Comparison of ENCODE assay signal across 12 cellular contexts in the genomic region with DNA sequence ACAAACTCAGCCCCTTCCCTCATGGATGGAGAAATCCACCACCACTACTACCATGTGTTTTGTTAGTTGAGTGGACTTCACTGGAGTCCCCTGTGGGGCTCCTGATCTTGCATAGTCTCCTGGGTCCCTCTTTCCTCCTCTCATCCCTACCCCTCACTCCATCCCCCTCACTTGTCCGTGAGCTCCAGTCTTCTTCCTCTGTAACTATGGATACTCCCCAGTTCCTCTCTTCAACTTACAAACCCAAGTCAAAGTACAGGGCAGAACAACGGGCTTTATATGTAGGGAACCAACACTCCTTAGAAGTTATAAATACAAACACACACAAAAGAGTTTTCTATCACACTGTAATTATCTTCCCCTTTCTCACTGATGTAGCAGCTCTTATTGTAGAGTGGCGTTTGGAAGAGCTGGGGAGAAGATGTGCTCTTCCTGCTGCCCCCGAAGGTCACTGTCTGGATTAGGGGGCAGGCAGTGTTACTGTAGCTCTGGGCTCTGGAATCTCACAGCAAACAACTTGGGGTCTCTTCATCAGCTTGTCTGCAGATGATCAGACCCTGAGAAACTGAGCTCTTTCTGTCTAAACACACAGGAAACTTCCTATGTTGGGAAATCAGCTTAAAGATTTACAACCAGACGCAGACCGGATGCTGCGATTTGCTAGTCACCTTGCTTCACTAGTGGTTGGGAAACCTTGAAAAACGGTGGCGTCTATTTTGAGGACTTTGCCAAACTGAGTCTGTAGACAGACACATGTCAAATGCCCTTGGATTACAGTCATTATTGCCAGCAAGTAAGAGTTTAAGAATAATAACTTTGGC. TPM values are rescaled to one million over a fixed set of nuclear protein-coding genes. Genes with fewer than 3 reads are reported as not detected.
DNase-seq lines count a peak whose midpoint lies in the region; ATAC-seq, FAIRE-seq and TF ChIP-seq lines count a peak whose summit lies in the region.
"Had no signal": no experiment of that assay in that cellular context is flagged by ENCODE, and none has a peak within 500 bp of the region (broad histone marks: within the 10 kb centered on the region; RNA-seq: fewer than 3 reads in every experiment).

No MANE protein-coding gene starts in this region.

- no peaks in the 10 kb centered on the region for H3K27me3 ChIP-seq in K562 (ENCODE audit: control insufficient read depth in 2 of 2, insufficient read depth in 2 of 2, low read length in 2 of 2)
- no peaks in the 10 kb centered on the region for H3K27me3 ChIP-seq in tibial artery

- TF ChIP-seq POLR2A in K562 (conservative IDR thresholded peaks at IDR 0.05), result no peak

- no peaks in the 10 kb centered on the region for H4K20me1 ChIP-seq in K562 (replicated peaks; ENCODE audit: control insufficient read depth, insufficient read depth, low read length)

- no peak overlapping the region for H3K4me2 ChIP-seq in K562 (ENCODE audit: insufficient read depth, low read length)

- intact Hi-C loops in K562 (cut with micrococcal nuclease) (no loop called here), tibial artery (cut with DNase I; ENCODE audit: low total_unique reads) (no loop called here)

- H3K79me2 ChIP-seq in K562 (ENCODE audit: control insufficient read depth, insufficient read depth, low read length), result no peaks in the 10 kb centered on the region

- no TSS peak for BruUV-seq in K562 (replicated peaks; lab: Mats Ljungman, UMichigan)

- H3K9me3 ChIP-seq in K562 (replicated peaks; ENCODE audit: control insufficient read depth, insufficient read depth, low read depth, low read length) (no peaks in the 10 kb centered on the region), tibial artery (no peaks in the 10 kb centered on the region)
- H3K9me3 ChIP-seq: thoracic aorta had no signal

- POLR2A ChIA-PET in K562 (lab: Yijun Ruan, JAX), result interaction anchor here (0.6 to 2.1 kb wide), 4 partner anchors 9 to 50 kb away, joined by 3 to 7 read pairs (median 4); no protein-coding TSS in a partner anchor

- ATAC-seq in K562 (no peak), GM19351 (IDR thresholded peaks at IDR 0.05; ENCODE audit: unreplicated experiment) (no peak)
- no peak for ATAC-seq in stimulated activated naive CD8-positive, alpha-beta T cell treated with anti-CD3 and anti-CD28 coated beads, Interleukin-15, Interleukin-2, amounts not matched to agents 100 U/mL and 50 U/mL, for 24 hours

- TF ChIP-seq RAD21 in K562 (CRISPR knock-in tag; conservative IDR thresholded peaks at IDR 0.05 in 1 of 2, IDR thresholded peaks at IDR 0.05 in 1 of 2), result no peak

- 68% methylated on average over 9 of the region's 9 CpGs for WGBS in K562 (ENCODE audit: insufficient coverage, low coverage, missing lambda C conversion rate)

- H3K36me3 ChIP-seq in K562 (ENCODE audit: control insufficient read depth, insufficient read depth, low read length), result no peaks in the 10 kb centered on the region; the same call in 2 of the 3 replicates
- no peaks in the 10 kb centered on the region for H3K36me3 ChIP-seq in tibial artery
- H3K36me3 ChIP-seq: thoracic aorta had no signal

- TF ChIP-seq CTCF in K562 (IDR thresholded peaks at IDR 0.05 in 2 of 3, conservative IDR thresholded peaks at IDR 0.05 in 1 of 3; ENCODE audit: insufficient read depth in 2 of 3, low read depth in 1 of 3, low read length in 3 of 3), result no peak
- no peak for TF ChIP-seq CTCF in tibial artery (IDR thresholded peaks at IDR 0.05)

- peak; percentile 10 for DNase-seq in activated T-cell treated with anti-CD3 and anti-CD28 coated beads for 4 hours
- no peak for DNase-seq in activated T-cell treated with anti-CD3 and anti-CD28 coated beads, Interleukin-2, amount 50 U/mL, for 1 hour
- peak; percentile 15 for DNase-seq in NCI-H2227 (lab: John Stamatoyannopoulos, UW; ENCODE audit: unreplicated experiment)
- no peak for DNase-seq in K562 (ENCODE audit: extremely low read depth in 1 of 4, low spot score in 3 of 4)
- DNase-seq in stimulated activated naive CD8-positive, alpha-beta T cell treated with anti-CD3 and anti-CD28 coated beads, Interleukin-15, Interleukin-2, amounts not matched to agents 100 U/mL and 50 U/mL, for 24 hours, result peak; percentile 12
- no peak for DNase-seq in tibial artery
- DNase-seq in GOT3 (lab: John Stamatoyannopoulos, UW), result no peak
- DNase-seq: NCI-H1417, SHP77 treated with DMSO at 0.1 percent for 48 hours had no signal

- no peaks in the 10 kb centered on the region for H3K9me1 ChIP-seq in K562 (ENCODE audit: control insufficient read depth, insufficient read depth, low read length)

- H3K4me1 ChIP-seq in K562 (replicated peaks in 1 of 2; ENCODE audit: control insufficient read depth in 2 of 2, insufficient read depth in 2 of 2, low read length in 2 of 2), result peaks cover 0 to 26% of the 10 kb centered on the region in 2 experiments; a peak in 4 of 5 replicates
- no peaks in the 10 kb centered on the region for H3K4me1 ChIP-seq in tibial artery

- no peak overlapping the region for H3K9ac ChIP-seq in K562 (ENCODE audit: insufficient read depth in 1 of 2, low read depth in 2 of 2, low read length in 2 of 2)

- no peak overlapping the region for H3K27ac ChIP-seq in K562 (ENCODE audit: extremely low read depth, low read depth, low read length)
- no peak overlapping the region for H3K27ac ChIP-seq in tibial artery
- H3K27ac ChIP-seq: epithelial cell of prostate, thoracic aorta had no signal

- no peak overlapping the region for H3K4me3 ChIP-seq in K562
- H3K4me3 ChIP-seq in tibial artery, result no peak overlapping the region
- H3K4me3 ChIP-seq: thoracic aorta had no signal

- FAIRE-seq in K562 (lab: Jason Lieb, UNC), result no peak

- in situ Hi-C loops in K562 (cut with MboI), result no loop called here

- CTCF ChIA-PET in K562 (lab: Yijun Ruan, JAX; ENCODE audit: low intra/inter-chr PET ratio), result no interaction called here

- TF ChIP-seq EP300 in K562 (IDR thresholded peaks at IDR 0.05; ENCODE audit: low read length), result no peak

- no peak overlapping the region for H2AFZ ChIP-seq in K562 (ENCODE audit: low read depth, low read length)

TF ChIP-seq in K562, 482 proteins besides CTCF, POLR2A, EP300 and RAD21 (continues in another document):
- TF ChIP-seq, protein P1, sequence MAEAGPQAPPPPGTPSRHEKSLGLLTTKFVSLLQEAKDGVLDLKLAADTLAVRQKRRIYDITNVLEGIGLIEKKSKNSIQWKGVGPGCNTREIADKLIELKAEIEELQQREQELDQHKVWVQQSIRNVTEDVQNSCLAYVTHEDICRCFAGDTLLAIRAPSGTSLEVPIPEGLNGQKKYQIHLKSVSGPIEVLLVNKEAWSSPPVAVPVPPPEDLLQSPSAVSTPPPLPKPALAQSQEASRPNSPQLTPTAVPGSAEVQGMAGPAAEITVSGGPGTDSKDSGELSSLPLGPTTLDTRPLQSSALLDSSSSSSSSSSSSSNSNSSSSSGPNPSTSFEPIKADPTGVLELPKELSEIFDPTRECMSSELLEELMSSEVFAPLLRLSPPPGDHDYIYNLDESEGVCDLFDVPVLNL (CRISPR knock-in tag; IDR thresholded peaks at IDR 0.05; ENCODE audit: low read depth), result no peak
- TF ChIP-seq ZNF175 (CRISPR knock-in tag; IDR thresholded peaks at IDR 0.05; ENCODE audit: low read depth) (no peak), RFX1 (IDR thresholded peaks at IDR 0.05) (0 out of 2 replicates have a peak, but pooled peaks have one; percentile 7), CEBPG (CRISPR knock-in tag; IDR thresholded peaks at IDR 0.05) (no peak), CEBPG (tag; conservative IDR thresholded peaks at IDR 0.05 in 1 of 2, IDR thresholded peaks at IDR 0.05 in 1 of 2) (peak in 1 of 2 experiments; percentile 41; a peak in 1 of 4 replicates), ETV6 (IDR thresholded peaks at IDR 0.05; ENCODE audit: borderline replicate concordance in 1 of 2, low read depth in 2 of 2, low read length in 1 of 2) (no peak), ETV6 (CRISPR knock-in tag; IDR thresholded peaks at IDR 0.05; ENCODE audit: borderline replicate concordance) (no peak)
- TF ChIP-seq, protein P2, sequence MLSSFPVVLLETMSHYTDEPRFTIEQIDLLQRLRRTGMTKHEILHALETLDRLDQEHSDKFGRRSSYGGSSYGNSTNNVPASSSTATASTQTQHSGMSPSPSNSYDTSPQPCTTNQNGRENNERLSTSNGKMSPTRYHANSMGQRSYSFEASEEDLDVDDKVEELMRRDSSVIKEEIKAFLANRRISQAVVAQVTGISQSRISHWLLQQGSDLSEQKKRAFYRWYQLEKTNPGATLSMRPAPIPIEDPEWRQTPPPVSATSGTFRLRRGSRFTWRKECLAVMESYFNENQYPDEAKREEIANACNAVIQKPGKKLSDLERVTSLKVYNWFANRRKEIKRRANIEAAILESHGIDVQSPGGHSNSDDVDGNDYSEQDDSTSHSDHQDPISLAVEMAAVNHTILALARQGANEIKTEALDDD (IDR thresholded peaks at IDR 0.05), result 0 out of 2 replicates have a peak, but pooled peaks have one; percentile 25
- TF ChIP-seq, protein P3, sequence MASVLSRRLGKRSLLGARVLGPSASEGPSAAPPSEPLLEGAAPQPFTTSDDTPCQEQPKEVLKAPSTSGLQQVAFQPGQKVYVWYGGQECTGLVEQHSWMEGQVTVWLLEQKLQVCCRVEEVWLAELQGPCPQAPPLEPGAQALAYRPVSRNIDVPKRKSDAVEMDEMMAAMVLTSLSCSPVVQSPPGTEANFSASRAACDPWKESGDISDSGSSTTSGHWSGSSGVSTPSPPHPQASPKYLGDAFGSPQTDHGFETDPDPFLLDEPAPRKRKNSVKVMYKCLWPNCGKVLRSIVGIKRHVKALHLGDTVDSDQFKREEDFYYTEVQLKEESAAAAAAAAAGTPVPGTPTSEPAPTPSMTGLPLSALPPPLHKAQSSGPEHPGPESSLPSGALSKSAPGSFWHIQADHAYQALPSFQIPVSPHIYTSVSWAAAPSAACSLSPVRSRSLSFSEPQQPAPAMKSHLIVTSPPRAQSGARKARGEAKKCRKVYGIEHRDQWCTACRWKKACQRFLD (CRISPR knock-in tag; IDR thresholded peaks at IDR 0.05), result no peak

RNA-seq across cellular contexts. Expression of a gene that starts 13.6 kb away (rescaled TPM):
- 0.83 and 2.2 TPM in 2 replicates for total RNA-seq in K562 (2011; cell fraction: chromatin; rRNA removed; ENCODE audit: low replicate concordance)
- total RNA-seq in K562 (2011; cell fraction: nucleolus; rRNA removed), result 0.33 and 0.66 TPM in 2 replicates
- 1.5 TPM in 2 replicates for total RNA-seq in K562 (2011; cell fraction: nucleoplasm; rRNA removed)
- 6.2 and 7.9 TPM in 2 replicates for total RNA-seq in K562 (2014; rRNA removed)
- total RNA-seq in K562 (2014; rRNA removed; fragmentation: Illumina TruSeq; extraction: Trizol), result 14.8 and 19.0 TPM in 2 replicates
- 13.8 and 16.5 TPM in 2 replicates for total RNA-seq in K562 (2015; rRNA removed; fragmentation: Illumina TruSeq; extraction: Trizol)
- total RNA-seq in K562 (2021), result 11.8 and 12.1 TPM in 2 replicates
- polyA plus RNA-seq in K562 (2011; rRNA removed), result 9.4 TPM in 2 replicates
- polyA plus RNA-seq in K562 (2011; cell fraction: cytosol; rRNA removed), result 1.3 and 3.9 TPM in 2 replicates
- polyA plus RNA-seq in K562 (2011; cell fraction: nucleus; rRNA removed), result 1.3 and 3.7 TPM in 2 replicates
- 12.4 and 18.8 TPM in 2 replicates for polyA plus RNA-seq in K562 (2012)
- polyA plus RNA-seq in K562 (2014; fragmentation: Illumina TruSeq; extraction: Trizol), result 9.8 and 11.5 TPM in 2 replicates
- polyA plus RNA-seq in K562 (2014; fragmentation: Nextera tagmentation; extraction: Ambion mirVana), result 10 to 100 TPM; 10.9 to 12.4 TPM
- 6.9 and 7.3 TPM in 2 replicates for polyA plus RNA-seq in K562 (2014; rRNA removed)
- 7.5 and 8.5 TPM in 2 replicates for polyA minus RNA-seq in K562 (2011; rRNA and poly(A)+ RNA removed)
- polyA minus RNA-seq in K562 (2011; cell fraction: cytosol; rRNA and poly(A)+ RNA removed), result 2.4 and 2.9 TPM in 2 replicates
- polyA minus RNA-seq in K562 (2011; cell fraction: nucleus; rRNA and poly(A)+ RNA removed), result 1.1 and 2.6 TPM in 2 replicates

Comparison
In these comparisons a context has a peak if more than half of its experiments do, and no peak if none do; other contexts are left out.
1. DNase-seq: peak in activated T-cell treated with anti-CD3 and anti-CD28 coated beads for 4 hours (single experiment), NCI-H2227 (single experiment) and stimulated activated naive CD8-positive, alpha-beta T cell treated with anti-CD3 and anti-CD28 coated beads, Interleukin-15, Interleukin-2, amounts not matched to agents 100 U/mL and 50 U/mL, for 24 hours (single experiment); none in activated T-cell treated with anti-CD3 and anti-CD28 coated beads, Interleukin-2, amount 50 U/mL, for 1 hour (single experiment), K562 (0 of 4), tibial artery (0 of 2) and GOT3 (single experiment).